ENCODE assay signal across 10 cellular contexts in genomic region chr1:160438320-160438918, GRCh38. TPM values are rescaled to one million over a fixed set of nuclear protein-coding genes. Genes with fewer than 3 reads are reported as not detected.
DNase-seq lines count a peak whose midpoint lies in the region; ATAC-seq and TF ChIP-seq lines count a peak whose summit lies in the region.
"Had no signal": no experiment of that assay in that cellular context is flagged by ENCODE, and none has a peak within 500 bp of the region (broad histone marks: within the 10 kb centered on the region; RNA-seq: fewer than 3 reads in every experiment).

No MANE protein-coding gene starts in this region.

- DNase-seq in DND-41: no peak
- DNase-seq in activated CD8-positive, alpha-beta T cell treated with anti-CD3 and anti-CD28 coated beads for 36 hours: no peak
- no peak for DNase-seq in stimulated activated CD4-positive, alpha-beta T cell treated with anti-CD3 and anti-CD28 coated beads, Interleukin-4, amount 100 ng/mL, for 4 hours
- DNase-seq in chondrocyte (ENCODE audit: low spot score): no peak
- DNase-seq: NCI-H345 had no signal

- intact Hi-C loops in activated CD8-positive, alpha-beta T cell treated with anti-CD3 and anti-CD28 coated beads for 36 hours (cut with micrococcal nuclease): no loop called here

- TF ChIP-seq CTCF in DND-41 (IDR thresholded peaks at IDR 0.05; ENCODE audit: borderline replicate concordance, extremely low read depth, low read length, poor library complexity, severe bottlenecking) (no peak), gastroesophageal sphincter (IDR thresholded peaks at IDR 0.05) (no peak), chondrocyte (IDR thresholded peaks at IDR 0.05) (no peak)
- TF ChIP-seq CTCF in activated CD8-positive, alpha-beta T cell treated with anti-CD3 and anti-CD28 coated beads for 36 hours (IDR thresholded peaks at IDR 0.05): no peak

- H3K27me3 Mint-ChIP-seq in activated CD8-positive, alpha-beta T cell treated with anti-CD3 and anti-CD28 coated beads for 36 hours: no peaks in the 10 kb centered on the region
- H3K27me3 Mint-ChIP-seq in chondrocyte (ENCODE audit: low read depth): peaks cover 30% of the 10 kb centered on the region

- CTCF ChIA-PET in activated CD8-positive, alpha-beta T cell treated with anti-CD3 and anti-CD28 coated beads for 36 hours (lab: Charles Lee): interaction anchor here (1.1 kb wide), 1 partner anchor 13 kb away, joined by 3 read pairs; no protein-coding TSS in a partner anchor

- H3K79me2 ChIP-seq in DND-41 (ENCODE audit: insufficient read depth, low read length): no peaks in the 10 kb centered on the region

- H3K4me3 Mint-ChIP-seq in activated CD8-positive, alpha-beta T cell treated with anti-CD3 and anti-CD28 coated beads for 36 hours: peak overlapping the region; percentile 66
- H3K4me3 Mint-ChIP-seq in chondrocyte (ENCODE audit: unreplicated experiment): no peak overlapping the region

- POLR2A ChIA-PET in activated CD8-positive, alpha-beta T cell treated with anti-CD3 and anti-CD28 coated beads for 36 hours (lab: Charles Lee): interaction anchor here (1.1 kb wide), 1 partner anchor 13 kb away, joined by 5 read pairs; no protein-coding TSS in a partner anchor

- no peaks in the 10 kb centered on the region for H3K9me3 ChIP-seq in DND-41 (ENCODE audit: insufficient read depth, low read length, severe bottlenecking)
- H3K9me3 ChIP-seq in muscle layer of duodenum (ENCODE audit: control insufficient read depth in 1 of 2, low read length in 2 of 2): no peaks in the 10 kb centered on the region
- no peaks in the 10 kb centered on the region for H3K9me3 ChIP-seq in gastroesophageal sphincter

- H3K4me1 ChIP-seq in DND-41 (ENCODE audit: insufficient read depth, low read length): peaks cover 25% of the 10 kb centered on the region
- peaks cover 0 to 6% of the 10 kb centered on the region in 2 donors for H3K4me1 ChIP-seq in muscle layer of duodenum (ENCODE audit: control insufficient read depth in 1 of 2, insufficient read depth in 2 of 2, low read length in 2 of 2)
- no peaks in the 10 kb centered on the region for H3K4me1 ChIP-seq in gastroesophageal sphincter

- H3K27ac ChIP-seq in DND-41 (ENCODE audit: low read length): peak overlapping the region; percentile 91
- H3K27ac ChIP-seq in muscle layer of duodenum (ENCODE audit: low read length): peak overlapping the region; percentile 26
- H3K27ac ChIP-seq in gastroesophageal sphincter: no peak overlapping the region

- H3K4me1 Mint-ChIP-seq in activated CD8-positive, alpha-beta T cell treated with anti-CD3 and anti-CD28 coated beads for 36 hours (ENCODE audit: low read depth): peaks cover 53% of the 10 kb centered on the region
- H3K4me1 Mint-ChIP-seq in chondrocyte (ENCODE audit: low read depth): no peaks in the 10 kb centered on the region

- H3K9me3 Mint-ChIP-seq in activated CD8-positive, alpha-beta T cell treated with anti-CD3 and anti-CD28 coated beads for 36 hours: peaks cover 22% of the 10 kb centered on the region
- no peaks in the 10 kb centered on the region for H3K9me3 Mint-ChIP-seq in chondrocyte (ENCODE audit: low read depth)

- peak overlapping the region; percentile 93 for H3K27ac Mint-ChIP-seq in activated CD8-positive, alpha-beta T cell treated with anti-CD3 and anti-CD28 coated beads for 36 hours
- no peak overlapping the region for H3K27ac Mint-ChIP-seq in chondrocyte (ENCODE audit: unreplicated experiment)

- H3K4me2 ChIP-seq in DND-41 (ENCODE audit: insufficient read depth, low read length): peak overlapping the region; percentile 73

- no peaks in the 10 kb centered on the region for H3K36me3 ChIP-seq in DND-41 (ENCODE audit: insufficient read depth, low read length)
- no peaks in the 10 kb centered on the region for H3K36me3 ChIP-seq in muscle layer of duodenum (ENCODE audit: control insufficient read depth in 1 of 2, insufficient read depth in 2 of 2, low read length in 2 of 2)
- H3K36me3 ChIP-seq in gastroesophageal sphincter: no peaks in the 10 kb centered on the region

- ATAC-seq in DND-41 (ENCODE audit: insufficient read depth, low read depth): peak; percentile 44
- ATAC-seq in HG02798 (IDR thresholded peaks at IDR 0.05; ENCODE audit: poor library complexity, unreplicated experiment): peak; percentile 28
- peak; percentile 15 for ATAC-seq in activated CD8-positive, alpha-beta T cell treated with anti-CD3 and anti-CD28 coated beads for 36 hours
- ATAC-seq in gastroesophageal sphincter: no peak
- ATAC-seq in HG02884 (IDR thresholded peaks at IDR 0.05; ENCODE audit: unreplicated experiment): no peak

- WGBS in gastroesophageal sphincter (ENCODE audit: low coverage in 1 of 2), 2 donors: 69 to 79% methylated on average over 2 to 3 of the region's 4 CpGs

- no peaks in the 10 kb centered on the region for H4K20me1 ChIP-seq in DND-41 (ENCODE audit: insufficient read depth, low read length)

- peak overlapping the region; percentile 85 for H2AFZ ChIP-seq in DND-41 (ENCODE audit: low read depth, low read length)

- no peak for TF ChIP-seq POLR2A in gastroesophageal sphincter (IDR thresholded peaks at IDR 0.05)

- no peaks in the 10 kb centered on the region for H3K27me3 ChIP-seq in DND-41 (ENCODE audit: insufficient read depth, low read length, poor library complexity)
- no peaks in the 10 kb centered on the region for H3K27me3 ChIP-seq in muscle layer of duodenum (ENCODE audit: low read depth, low read length)
- no peaks in the 10 kb centered on the region for H3K27me3 ChIP-seq in gastroesophageal sphincter

- TF ChIP-seq EP300 in gastroesophageal sphincter (IDR thresholded peaks at IDR 0.05): no peak

- H3K9ac ChIP-seq in DND-41 (ENCODE audit: low read depth, low read length): peak overlapping the region; percentile 53

- H3K4me3 ChIP-seq in DND-41 (ENCODE audit: low read depth in 1 of 2, low read length in 2 of 2) (peak overlapping the region in 1 of 2 experiments; percentile 53; a peak in 2 of 4 replicates), muscle layer of duodenum (ENCODE audit: low read depth in 1 of 2, low read length in 2 of 2) (peak overlapping the region; percentile 30 to 52), gastroesophageal sphincter (no peak overlapping the region)

- peaks cover 30% of the 10 kb centered on the region for H3K36me3 Mint-ChIP-seq in activated CD8-positive, alpha-beta T cell treated with anti-CD3 and anti-CD28 coated beads for 36 hours (ENCODE audit: low read depth)
- H3K36me3 Mint-ChIP-seq in chondrocyte (ENCODE audit: low read depth): peaks cover 1% of the 10 kb centered on the region

RNA-seq across cellular contexts. Expression of gene VANGL2, which starts 38.1 kb away (rescaled TPM):
- under 1 TPM; 0.16 to 0.40 TPM for total RNA-seq in activated CD8-positive, alpha-beta T cell treated with anti-CD3 and anti-CD28 coated beads for 36 hours
- total RNA-seq in gastroesophageal sphincter (1 to 10 TPM in 3 of 4 donors, under 1 TPM in 1; 0.62 to 8.5 (median 4.3) TPM), chondrocyte (8.0 to 12.0 TPM (median 11.3 TPM) in 3 replicates)
- total RNA-seq: T-helper 1 cell treated with Interleukin-12 subunit alpha and Interleukin-12 subunit beta and Interleukin-4 antibody, amounts not matched to agents 30 ng/mL and 1 ng/mL, for 36 hours had no signal

Comparison
In these comparisons a context has a peak if more than half of its experiments do, and no peak if none do; other contexts are left out.
1. ATAC-seq: peak in DND-41 (single experiment), HG02798 (single experiment) and activated CD8-positive, alpha-beta T cell treated with anti-CD3 and anti-CD28 coated beads for 36 hours (single experiment); none in gastroesophageal sphincter (single experiment) and HG02884 (single experiment).
2. H3K27ac ChIP-seq: peak in DND-41 (single experiment) and muscle layer of duodenum (single experiment); none in gastroesophageal sphincter (0 of 4).
3. H3K4me3 ChIP-seq: peak in muscle layer of duodenum (2 of 2); none in gastroesophageal sphincter (0 of 2).